ENCODE assay signal across 1 cellular context in genomic region chr1:26695417-26696190, GRCh38.
TF ChIP-seq lines count a peak whose summit lies in the region.

TSS of gene ARID1A (plus strand) at chr1:26696015. CDS start at chr1:26696404, 389 bp downstream.

TF ChIP-seq in K562, 482 proteins besides CTCF, POLR2A, EP300 and RAD21 (continued from another document and continues in another):
- TF ChIP-seq CUX1 (CRISPR knock-in tag; IDR thresholded peaks at IDR 0.05) (no peak), NFIC (IDR thresholded peaks at IDR 0.05) (peak; percentile 80), ARID1B (IDR thresholded peaks at IDR 0.05) (peak; percentile 73), NUFIP1 (IDR thresholded peaks at IDR 0.05; ENCODE audit: partially characterized antibody) (peak; percentile 99), MAZ (CRISPR knock-in tag; conservative IDR thresholded peaks at IDR 0.05 in 1 of 2, IDR thresholded peaks at IDR 0.05 in 1 of 2) (peak; percentile 99 to 100), PHB (CRISPR knock-in tag; IDR thresholded peaks at IDR 0.05) (no peak; the same call in 1 of the 2 replicates), ZNF589 (CRISPR knock-in tag; IDR thresholded peaks at IDR 0.05; ENCODE audit: low read depth) (no peak; the same call in 1 of the 2 replicates), SAFB (IDR thresholded peaks at IDR 0.05; ENCODE audit: borderline replicate concordance, low read depth, low read length) (peak; percentile 68; the same call in 1 of the 2 replicates), HNRNPH1 (optimal IDR thresholded peaks at IDR 0.05; ENCODE audit: low read depth, low read length) (no peak), TBP (optimal IDR thresholded peaks at IDR 0.05; ENCODE audit: low read depth, low read length) (peak; percentile 97), ZNF224 (CRISPR knock-in tag; IDR thresholded peaks at IDR 0.05) (no peak), NRF1 (conservative IDR thresholded peaks at IDR 0.05 in 1 of 2, IDR thresholded peaks at IDR 0.05 in 1 of 2) (peak; percentile 85 to 87), SETDB1 (IDR thresholded peaks at IDR 0.05; ENCODE audit: low read length) (peak; percentile 83), CREM (IDR thresholded peaks at IDR 0.05; ENCODE audit: low read depth) (peak; percentile 86), NCOA6 (IDR thresholded peaks at IDR 0.05) (peak; percentile 81; the same call in 1 of the 2 replicates), ZBTB40 (IDR thresholded peaks at IDR 0.05) (peak; percentile 64), ZBTB40 (CRISPR knock-in tag; IDR thresholded peaks at IDR 0.05) (no peak), USF1 (CRISPR knock-in tag; IDR thresholded peaks at IDR 0.05) (no peak), NONO (IDR thresholded peaks at IDR 0.05; ENCODE audit: low read depth in 2 of 2, low read length in 1 of 2) (peak in 1 of 2 experiments; percentile 96), ZSCAN29 (IDR thresholded peaks at IDR 0.05) (peak; percentile 92), ZNF324 (CRISPR knock-in tag; IDR thresholded peaks at IDR 0.05) (peak; percentile 49; the same call in 1 of the 2 replicates), MECOM (CRISPR knock-in tag; IDR thresholded peaks at IDR 0.05) (no peak), CBX5 (IDR thresholded peaks at IDR 0.05; ENCODE audit: borderline replicate concordance, low read depth) (peak; percentile 58; the same call in 1 of the 2 replicates), HCFC1 (IDR thresholded peaks at IDR 0.05; ENCODE audit: low read depth, low read length) (peak; percentile 72), WHSC1 (IDR thresholded peaks at IDR 0.05; ENCODE audit: low read length) (no peak), ELF1 (tag; IDR thresholded peaks at IDR 0.05) (no peak), ZNF764 (CRISPR knock-in tag; IDR thresholded peaks at IDR 0.05; ENCODE audit: low read depth) (0 out of 2 replicates have a peak, but pooled peaks have one; percentile 47), ZNF512 (tag; IDR thresholded peaks at IDR 0.05) (no peak), RREB1 (CRISPR knock-in tag; IDR thresholded peaks at IDR 0.05) (peak; percentile 97), PML (IDR thresholded peaks at IDR 0.05; ENCODE audit: low read length) (peak; percentile 62), HBP1 (CRISPR knock-in tag; IDR thresholded peaks at IDR 0.05) (peak; percentile 70; the same call in 1 of the 2 replicates), RBM39 (optimal IDR thresholded peaks at IDR 0.05; ENCODE audit: low read depth, low read length) (no peak), BDP1 (IDR thresholded peaks at IDR 0.05; ENCODE audit: insufficient read depth, insufficient read length) (no peak)
